In genomic region chr20:43502021-43502420, GRCh38 we compare ENCODE assay signal across 1 cellular context. TPM values are rescaled to one million over a fixed set of nuclear protein-coding genes. Genes with fewer than 3 reads are reported as not detected.
"Had no signal": no experiment of that assay in that cellular context is flagged by ENCODE, and none has a peak within 500 bp of the region (broad histone marks: within the 10 kb centered on the region; RNA-seq: fewer than 3 reads in every experiment).

No MANE protein-coding gene starts in this region.

RNA-seq across cellular contexts. Expression of gene SGK2, which starts 56.8 kb away (rescaled TPM):
- total RNA-seq: T-helper 1 cell treated with Interleukin-12 subunit alpha and Interleukin-12 subunit beta and Interleukin-4 antibody, amounts not matched to agents 30 ng/mL and 1 ng/mL, for 36 hours had no signal
